ENCODE assay signal across 8 cellular contexts in the genomic region with DNA sequence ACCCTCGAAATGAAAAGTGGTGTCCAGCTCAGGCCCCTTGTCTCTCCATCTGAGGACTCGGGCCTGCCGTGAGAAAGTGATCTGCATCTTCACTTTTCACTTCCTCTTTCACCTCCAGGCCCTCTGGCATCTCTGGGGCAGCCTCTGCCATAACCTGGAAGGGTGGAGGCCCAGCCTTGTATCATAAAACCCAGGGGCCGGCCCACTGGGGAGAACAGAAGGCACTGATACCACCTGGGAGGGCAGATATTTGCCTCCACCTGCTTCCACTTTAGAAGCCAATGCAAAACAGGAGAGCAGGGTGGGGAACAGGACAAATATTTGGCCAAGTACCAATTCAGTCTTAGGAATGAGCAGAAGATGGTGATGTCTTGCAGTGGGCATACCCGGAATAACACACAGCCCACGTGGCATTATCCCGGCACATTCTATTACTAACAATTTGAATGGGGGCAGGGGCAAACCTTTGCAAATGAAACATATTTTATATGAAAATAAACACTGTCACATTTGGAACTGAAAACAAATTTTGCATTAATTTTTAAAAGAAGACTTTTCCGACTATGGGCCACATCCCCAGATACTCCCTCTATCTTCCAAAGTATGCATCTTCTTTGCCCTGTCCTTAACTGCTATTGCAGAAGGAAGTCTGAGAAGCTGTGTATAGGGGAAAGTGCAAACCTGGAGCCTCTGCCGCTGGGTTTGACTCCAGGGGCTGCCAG.
DNase-seq lines count a peak whose midpoint lies in the region; ATAC-seq and TF ChIP-seq lines count a peak whose summit lies in the region.

No MANE protein-coding gene starts in this region.

- H3K27me3 Mint-ChIP-seq in HFFc6 (ENCODE audit: insufficient read depth) = no peaks in the 10 kb centered on the region

- peaks cover 14% of the 10 kb centered on the region for H3K4me1 ChIP-seq in foreskin keratinocyte
- H3K4me1 ChIP-seq in effector memory CD4-positive, alpha-beta T cell (ENCODE audit: control insufficient read depth, insufficient read depth, low read length, poor library complexity, severe bottlenecking) = no peaks in the 10 kb centered on the region

- peak; percentile 67 for ATAC-seq in GM18517 (IDR thresholded peaks at IDR 0.05; ENCODE audit: unreplicated experiment)
- peak; percentile 71 for ATAC-seq in foreskin keratinocyte

- H3K4me1 Mint-ChIP-seq in HFFc6 (ENCODE audit: low read depth) = peaks cover 18% of the 10 kb centered on the region

- H3K27ac Mint-ChIP-seq in HFFc6 = no peak overlapping the region

- no peaks in the 10 kb centered on the region for H3K36me3 ChIP-seq in effector memory CD4-positive, alpha-beta T cell (ENCODE audit: control insufficient read depth, insufficient read depth, low read length)
- H3K36me3 ChIP-seq in H7 (replicated peaks; ENCODE audit: control insufficient read depth, insufficient read depth, low read length) = no peaks in the 10 kb centered on the region

- H3K4me3 ChIP-seq in effector memory CD4-positive, alpha-beta T cell (ENCODE audit: insufficient read depth, low read depth, low read length, poor library complexity, severe bottlenecking) = no peak overlapping the region
- H3K4me3 ChIP-seq in H7 (ENCODE audit: insufficient read depth, low read depth, low read length) = no peak overlapping the region

- H3K27me3 ChIP-seq in foreskin keratinocyte (no peaks in the 10 kb centered on the region), H7 (ENCODE audit: control insufficient read depth, insufficient read depth, low read length) (no peaks in the 10 kb centered on the region)
- H3K27me3 ChIP-seq in effector memory CD4-positive, alpha-beta T cell (replicated peaks; ENCODE audit: control insufficient read depth, insufficient read depth, low read length, poor library complexity, severe bottlenecking) = no peaks in the 10 kb centered on the region

- no peak overlapping the region for H3K27ac ChIP-seq in foreskin keratinocyte
- no peak overlapping the region for H3K27ac ChIP-seq in effector memory CD4-positive, alpha-beta T cell (ENCODE audit: insufficient read depth, low read length, poor library complexity, severe bottlenecking)

- no peaks in the 10 kb centered on the region for H3K9me3 Mint-ChIP-seq in HFFc6

- H3K36me3 Mint-ChIP-seq in HFFc6 (ENCODE audit: low read depth) = no peaks in the 10 kb centered on the region

- no peaks in the 10 kb centered on the region for H3K9me3 ChIP-seq in effector memory CD4-positive, alpha-beta T cell (ENCODE audit: control insufficient read depth, low read length)

- peak; percentile 55; the same call in 1 of the 2 replicates for TF ChIP-seq CTCF in HFFc6 (IDR thresholded peaks at IDR 0.05)
- TF ChIP-seq CTCF in foreskin keratinocyte (conservative IDR thresholded peaks at IDR 0.05) = peak; percentile 54

- no peak overlapping the region for H3K4me3 Mint-ChIP-seq in HFFc6

- DNase-seq in HFFc6 = no peak
- peak; percentile 70 for DNase-seq in MV-4-11 (lab: John Stamatoyannopoulos, UW)
- peak; percentile 40 to 77 for DNase-seq in foreskin keratinocyte
- DNase-seq in effector memory CD4-positive, alpha-beta T cell = no peak
- DNase-seq in DMS79 (lab: John Stamatoyannopoulos, UW) = no peak
- DNase-seq in H7 = no peak
- DNase-seq in EL = no peak

Comparison
In these comparisons a context has a peak if more than half of its experiments do, and no peak if none do; other contexts are left out.
1. DNase-seq: peak in MV-4-11 (single experiment) and foreskin keratinocyte (2 of 2); none in HFFc6 (single experiment), effector memory CD4-positive, alpha-beta T cell (0 of 3), DMS79 (single experiment), H7 (single experiment) and EL (single experiment).